ENCODE assay signal across 1 cellular context in genomic region chr1:227899820-227900449, GRCh38.
TF ChIP-seq lines count a peak whose summit lies in the region.

No MANE protein-coding gene starts in this region.

TF ChIP-seq in HepG2, 621 proteins besides CTCF, POLR2A, EP300 and RAD21 (continued from another document):
- no peak for TF ChIP-seq NFAT5 (CRISPR knock-in tag; IDR thresholded peaks at IDR 0.05)
- no peak for TF ChIP-seq ZNF3 (CRISPR knock-in tag; IDR thresholded peaks at IDR 0.05)
- no peak for TF ChIP-seq ZKSCAN5 (CRISPR knock-in tag; IDR thresholded peaks at IDR 0.05)
- no peak for TF ChIP-seq PAWR (CRISPR knock-in tag; IDR thresholded peaks at IDR 0.05; ENCODE audit: borderline replicate concordance)
- TF ChIP-seq CBX5 (CRISPR knock-in tag; IDR thresholded peaks at IDR 0.05; ENCODE audit: borderline replicate concordance) = no peak
- no peak for TF ChIP-seq ZNF614 (CRISPR knock-in tag; IDR thresholded peaks at IDR 0.05; ENCODE audit: borderline replicate concordance)
- TF ChIP-seq YEATS4 (CRISPR knock-in tag; IDR thresholded peaks at IDR 0.05; ENCODE audit: borderline replicate concordance) = no peak
- TF ChIP-seq ZNF691 (CRISPR knock-in tag; IDR thresholded peaks at IDR 0.05; ENCODE audit: borderline replicate concordance, low read depth) = no peak
- TF ChIP-seq ZNF382 (CRISPR knock-in tag; IDR thresholded peaks at IDR 0.05; ENCODE audit: borderline replicate concordance) = no peak
- no peak for TF ChIP-seq CC2D1A (CRISPR knock-in tag; IDR thresholded peaks at IDR 0.05)
- no peak for TF ChIP-seq SP4 (CRISPR knock-in tag; IDR thresholded peaks at IDR 0.05)
- TF ChIP-seq PATZ1 (CRISPR knock-in tag; IDR thresholded peaks at IDR 0.05) = no peak
- no peak for TF ChIP-seq ZNF773 (CRISPR knock-in tag; IDR thresholded peaks at IDR 0.05; ENCODE audit: borderline replicate concordance)
- no peak for TF ChIP-seq RARG (CRISPR knock-in tag; IDR thresholded peaks at IDR 0.05; ENCODE audit: low read depth)
- no peak for TF ChIP-seq MZF1 (CRISPR knock-in tag; IDR thresholded peaks at IDR 0.05; ENCODE audit: borderline replicate concordance)
